ENCODE assay signal across 13 cellular contexts in the genomic region with DNA sequence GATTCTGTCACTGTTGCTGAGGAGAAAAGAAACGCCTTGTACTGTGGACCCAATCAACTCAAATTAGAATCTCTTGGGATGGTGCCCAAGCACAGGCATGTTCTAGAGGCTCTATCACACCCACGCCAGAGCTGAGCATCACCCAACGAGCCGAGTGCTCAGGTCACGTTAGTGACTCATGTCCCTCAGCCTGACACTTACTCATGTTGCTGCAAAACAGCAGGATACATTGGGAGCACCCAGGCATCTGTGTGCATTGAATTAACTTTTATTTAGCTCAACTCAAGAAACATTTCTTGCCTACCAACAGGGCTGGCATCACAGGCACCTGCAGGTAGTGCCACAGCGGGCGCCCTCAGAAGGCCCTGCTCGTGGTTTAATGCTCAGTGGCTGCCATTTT.
DNase-seq lines count a peak whose midpoint lies in the region; ATAC-seq and TF ChIP-seq lines count a peak whose summit lies in the region.
"Had no signal": no experiment of that assay in that cellular context is flagged by ENCODE, and none has a peak within 500 bp of the region (broad histone marks: within the 10 kb centered on the region; RNA-seq: fewer than 3 reads in every experiment).

No MANE protein-coding gene starts in this region.

- no peak overlapping the region for H3K23ac ChIP-seq in mesenchymal stem cell (ENCODE audit: low read length in 2 of 2)

- H4K8ac ChIP-seq in mesenchymal stem cell (ENCODE audit: low read length), result no peak overlapping the region

- no peak overlapping the region for H3K9ac ChIP-seq in mesenchymal stem cell (ENCODE audit: low read length)

- no peak for TF ChIP-seq CTCF in epithelial cell of esophagus (IDR thresholded peaks at IDR 0.05; ENCODE audit: insufficient read depth, low read depth, low read length, missing control alignments)

- H3K36me3 ChIP-seq in mesenchymal stem cell (ENCODE audit: control insufficient read depth in 1 of 2, insufficient read depth in 2 of 2, low read depth in 1 of 2, low read length in 2 of 2), result no peaks in the 10 kb centered on the region

- no peaks in the 10 kb centered on the region for H3K79me1 ChIP-seq in mesenchymal stem cell (replicated peaks; ENCODE audit: low read length, poor library complexity, severe bottlenecking)

- H2AK5ac ChIP-seq in mesenchymal stem cell (ENCODE audit: low read length, severe bottlenecking), result no peak overlapping the region

- H3K9me3 ChIP-seq in mesenchymal stem cell (ENCODE audit: control insufficient read depth, low read length), result no peaks in the 10 kb centered on the region

- ATAC-seq in GM18867 (IDR thresholded peaks at IDR 0.05; ENCODE audit: unreplicated experiment), result no peak
- no peak for ATAC-seq in HG03280 (IDR thresholded peaks at IDR 0.05; ENCODE audit: unreplicated experiment)
- ATAC-seq: GM12878; naive thymus-derived CD4-positive, alpha-beta T cell had no signal

- H4K91ac ChIP-seq in mesenchymal stem cell (ENCODE audit: low read length), result no peak overlapping the region

- peak overlapping the region in 1 of 2 experiments; percentile 68 for H2BK12ac ChIP-seq in mesenchymal stem cell (ENCODE audit: low read length in 2 of 2)

- DNase-seq in AG20443 (ENCODE audit: low spot score) (peak; percentile 53), HPDE6-E6E7 (ENCODE audit: extremely low spot score) (peak; percentile 76), epithelial cell of esophagus (ENCODE audit: low read depth) (peak; percentile 95), mesenchymal stem cell (peak; percentile 59), T-helper 1 cell (no peak), UCSD-AML1 (lab: John Stamatoyannopoulos, UW; ENCODE audit: unreplicated experiment) (no peak)
- DNase-seq: activated CD4-positive, alpha-beta T cell treated with anti-CD3 and anti-CD28 coated beads for 4 hours; activated effector memory CD4-positive, alpha-beta T cell treated with Interleukin-2 at 50 U/mL for 16 hours; hippocampal formation; naive thymus-derived CD4-positive, alpha-beta T cell had no signal

- no peak overlapping the region for H2BK5ac ChIP-seq in mesenchymal stem cell (ENCODE audit: low read depth, low read length, poor library complexity, severe bottlenecking)

- 61% methylated on average over 8 of the region's 8 CpGs for WGBS in mesenchymal stem cell

- no peak overlapping the region for H3K27ac ChIP-seq in mesenchymal stem cell (ENCODE audit: low read length, poor library complexity, severe bottlenecking)

- no peak overlapping the region for H2AFZ ChIP-seq in mesenchymal stem cell (ENCODE audit: low read depth, low read length)

- peak overlapping the region in 1 of 2 experiments; percentile 26 for H3K14ac ChIP-seq in mesenchymal stem cell (ENCODE audit: low read length in 2 of 2)

- no peak overlapping the region for H2BK120ac ChIP-seq in mesenchymal stem cell (ENCODE audit: low read depth, low read length)

- H2BK15ac ChIP-seq in mesenchymal stem cell (ENCODE audit: low read depth, poor library complexity, severe bottlenecking), result no peak overlapping the region

- no peak overlapping the region for H3K4me2 ChIP-seq in mesenchymal stem cell (ENCODE audit: low read length, poor library complexity, severe bottlenecking)

- H3K4me1 ChIP-seq in mesenchymal stem cell (ENCODE audit: control insufficient read depth, insufficient read depth, low read depth, low read length), result peaks cover 31% of the 10 kb centered on the region

- H3K4me3 ChIP-seq in epithelial cell of esophagus (ENCODE audit: low read length) (no peak overlapping the region), mesenchymal stem cell (ENCODE audit: insufficient read depth in 1 of 2, low read depth in 1 of 2, low read length in 2 of 2) (no peak overlapping the region)
- H3K4me3 ChIP-seq: GM12878 had no signal

- H3K27me3 ChIP-seq in mesenchymal stem cell (ENCODE audit: control insufficient read depth in 1 of 2, insufficient read depth in 1 of 2, low read length in 2 of 2), result peaks cover 0 to 7% of the 10 kb centered on the region in 2 experiments

- H3K18ac ChIP-seq in mesenchymal stem cell (ENCODE audit: low read depth in 1 of 2, low read length in 2 of 2), result peak overlapping the region in 1 of 2 experiments; percentile 81

- H3K4ac ChIP-seq in mesenchymal stem cell (ENCODE audit: low read depth in 1 of 2, low read length in 2 of 2), result no peak overlapping the region

Comparison
In these comparisons a context has a peak if more than half of its experiments do, and no peak if none do; other contexts are left out.
1. DNase-seq: peak in AG20443 (single experiment), HPDE6-E6E7 (single experiment), epithelial cell of esophagus (single experiment) and mesenchymal stem cell (single experiment); none in T-helper 1 cell (0 of 5) and UCSD-AML1 (single experiment).